1 cellular context compared by ENCODE assay signal in the genomic region with DNA sequence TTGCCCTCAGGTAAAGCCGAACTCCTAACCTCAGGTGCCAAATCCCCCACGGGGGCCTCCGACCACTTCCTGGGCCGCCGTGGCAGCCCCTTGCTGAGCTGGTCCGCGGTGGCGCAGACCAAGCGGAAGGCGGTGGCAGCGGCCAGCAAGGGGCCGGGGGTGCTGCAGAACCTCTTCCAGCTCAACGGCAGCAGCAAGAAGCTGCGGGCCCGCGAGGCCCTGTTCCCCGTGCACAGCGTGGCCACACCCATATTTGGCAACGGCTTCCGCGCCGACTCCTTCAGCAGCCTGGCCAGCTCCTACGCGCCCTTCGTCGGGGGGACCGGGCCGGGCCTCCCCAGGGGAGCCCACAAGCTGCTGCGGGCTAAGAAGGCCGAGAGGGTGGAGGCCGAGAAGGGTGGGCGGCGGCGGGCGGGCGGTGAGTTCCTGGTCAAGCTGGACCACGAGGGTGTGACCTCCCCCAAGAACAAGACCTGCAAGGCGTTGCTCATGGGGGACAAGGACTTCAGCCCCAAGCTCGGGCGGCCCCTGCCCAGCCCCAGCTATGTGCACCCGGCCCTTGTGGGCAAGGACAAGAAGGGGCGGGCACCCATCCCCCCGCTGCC.
A peak's percentile ranks its signal among the peaks of the same experiment; 100 is the strongest.
TF ChIP-seq lines count a peak whose summit lies in the region.

No MANE protein-coding gene starts in this region.

TF ChIP-seq in HepG2, 621 proteins besides CTCF, POLR2A, EP300 and RAD21:
- TF ChIP-seq HNRNPL (IDR thresholded peaks at IDR 0.05; ENCODE audit: low read depth, low read length) = 0 out of 2 replicates have a peak, but pooled peaks have one; percentile 22
- TF ChIP-seq, protein P1, sequence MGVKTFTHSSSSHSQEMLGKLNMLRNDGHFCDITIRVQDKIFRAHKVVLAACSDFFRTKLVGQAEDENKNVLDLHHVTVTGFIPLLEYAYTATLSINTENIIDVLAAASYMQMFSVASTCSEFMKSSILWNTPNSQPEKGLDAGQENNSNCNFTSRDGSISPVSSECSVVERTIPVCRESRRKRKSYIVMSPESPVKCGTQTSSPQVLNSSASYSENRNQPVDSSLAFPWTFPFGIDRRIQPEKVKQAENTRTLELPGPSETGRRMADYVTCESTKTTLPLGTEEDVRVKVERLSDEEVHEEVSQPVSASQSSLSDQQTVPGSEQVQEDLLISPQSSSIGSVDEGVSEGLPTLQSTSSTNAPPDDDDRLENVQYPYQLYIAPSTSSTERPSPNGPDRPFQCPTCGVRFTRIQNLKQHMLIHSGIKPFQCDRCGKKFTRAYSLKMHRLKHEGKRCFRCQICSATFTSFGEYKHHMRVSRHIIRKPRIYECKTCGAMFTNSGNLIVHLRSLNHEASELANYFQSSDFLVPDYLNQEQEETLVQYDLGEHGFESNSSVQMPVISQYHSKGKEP (CRISPR knock-in tag; IDR thresholded peaks at IDR 0.05) = no peak
- TF ChIP-seq ZBTB20 (CRISPR knock-in tag; IDR thresholded peaks at IDR 0.05; ENCODE audit: borderline replicate concordance, low read depth) = no peak
- TF ChIP-seq MIXL1 (CRISPR knock-in tag; IDR thresholded peaks at IDR 0.05) = no peak
- TF ChIP-seq JUND (CRISPR knock-in tag; IDR thresholded peaks at IDR 0.05) = no peak
